In the genomic region with DNA sequence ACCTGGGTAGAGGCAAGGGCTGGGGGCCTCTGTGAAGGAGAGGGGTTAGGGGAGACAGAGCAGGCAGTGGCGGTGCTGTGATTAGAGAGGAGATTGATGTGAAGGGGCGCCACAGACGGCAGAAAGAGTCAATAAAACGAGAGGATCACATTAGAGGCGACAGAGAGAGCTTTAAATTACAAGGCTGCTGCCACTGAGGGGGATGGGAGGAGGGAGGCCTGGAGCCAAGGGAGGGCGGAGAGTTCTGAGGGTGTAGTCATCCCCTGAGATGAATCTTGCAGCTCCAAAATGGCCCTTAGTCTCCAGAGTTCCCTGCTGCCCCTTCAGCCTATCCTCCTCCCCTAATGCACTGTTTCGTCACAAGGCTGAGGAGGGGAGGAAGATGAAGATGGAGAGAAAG, we compare ENCODE assay signal across 10 cellular contexts. TPM values are rescaled to one million over a fixed set of nuclear protein-coding genes. Genes with fewer than 3 reads are reported as not detected.
DNase-seq lines count a peak whose midpoint lies in the region; ATAC-seq and TF ChIP-seq lines count a peak whose summit lies in the region.
"Had no signal": no experiment of that assay in that cellular context is flagged by ENCODE, and none has a peak within 500 bp of the region (broad histone marks: within the 10 kb centered on the region; RNA-seq: fewer than 3 reads in every experiment).

No MANE protein-coding gene starts in this region.

- H3K9me3 ChIP-seq in IMR-90 (ENCODE audit: control insufficient read depth, insufficient read depth, low read length), result no peaks in the 10 kb centered on the region
- H3K9me3 ChIP-seq in RWPE2 (ENCODE audit: severe bottlenecking), result no peaks in the 10 kb centered on the region

- no peak overlapping the region for H3K4ac ChIP-seq in IMR-90 (ENCODE audit: low read depth, low read length)

- H3K9me3 Mint-ChIP-seq in stimulated activated naive B cell treated with anti-CD40 and anti-IgM and Interleukin-4, amounts not matched to agents 10 μg/mL and 1 μg/mL and 100 μg/mL, for 72 hours, result no peaks in the 10 kb centered on the region

- H4K91ac ChIP-seq in IMR-90 (ENCODE audit: insufficient read depth, low read depth, low read length), result no peak overlapping the region

- TF ChIP-seq CTCF in IMR-90 (conservative IDR thresholded peaks at IDR 0.05; ENCODE audit: low read depth, low read length) (no peak), RWPE2 (IDR thresholded peaks at IDR 0.05; ENCODE audit: poor library complexity, severe bottlenecking) (no peak)

- no peak for TF ChIP-seq RAD21 in IMR-90 (IDR thresholded peaks at IDR 0.05; ENCODE audit: low read length)

- H2AK9ac ChIP-seq in IMR-90 (replicated peaks; ENCODE audit: low read depth, low read length, poor library complexity), result peak overlapping the region; percentile 61

- H4K5ac ChIP-seq in IMR-90 (ENCODE audit: low read depth, low read length), result no peak overlapping the region; the same call in 1 of the 2 replicates

- H2AFZ ChIP-seq in IMR-90 (replicated peaks; ENCODE audit: low read length, poor library complexity), result peak overlapping the region; percentile 69

- H3K4me1 Mint-ChIP-seq in stimulated activated naive B cell treated with anti-CD40 and anti-IgM and Interleukin-4, amounts not matched to agents 10 μg/mL and 1 μg/mL and 100 μg/mL, for 72 hours, result peaks cover 0 to 4% of the 10 kb centered on the region in 2 donors

- H3K18ac ChIP-seq in IMR-90 (ENCODE audit: low read depth, low read length), result no peak overlapping the region

- no peak overlapping the region for H3K4me2 ChIP-seq in IMR-90 (ENCODE audit: low read depth, low read length)

- H3K23ac ChIP-seq in IMR-90 (ENCODE audit: low read depth, low read length), result peak overlapping the region; percentile 46; the same call in 1 of the 2 replicates

- H3K9me1 ChIP-seq in IMR-90 (ENCODE audit: insufficient read depth, low read length), result no peaks in the 10 kb centered on the region

- ATAC-seq in IMR-90 (ENCODE audit: low read depth) (peak; percentile 86), RWPE2 (ENCODE audit: low read depth) (0 out of 3 replicates have a peak, but pooled peaks have one; percentile 32)
- no peak for ATAC-seq in stimulated activated naive B cell treated with anti-CD40 and anti-IgM and Interleukin-4, amounts not matched to agents 10 μg/mL and 1 μg/mL and 100 μg/mL, for 72 hours (replicated peaks)

- dilution Hi-C loops in IMR-90 (cut with HindIII; ENCODE audit: low sequenced_read_pairs, unreplicated experiment), result no loop called here

- H2AK5ac ChIP-seq in IMR-90 (ENCODE audit: low read depth, low read length), result no peak overlapping the region

- H3K4me1 ChIP-seq in IMR-90 (ENCODE audit: control insufficient read depth, insufficient read depth, low read length), result peaks cover 6% of the 10 kb centered on the region
- no peaks in the 10 kb centered on the region for H3K4me1 ChIP-seq in RWPE2 (ENCODE audit: insufficient read depth, poor library complexity, severe bottlenecking)

- no peak overlapping the region for H2BK5ac ChIP-seq in IMR-90 (ENCODE audit: low read depth, low read length, poor library complexity, severe bottlenecking)

- WGBS in IMR-90 (ENCODE audit: extremely low coverage in 2 of 2, insufficient read length in 1 of 2), 2 experiments, result 0% methylated on average over 3 of the region's 7 CpGs; no CpG with 5 or more reads in 1 of the 2 experiments

- no peak overlapping the region for H3K27ac Mint-ChIP-seq in stimulated activated naive B cell treated with anti-CD40 and anti-IgM and Interleukin-4, amounts not matched to agents 10 μg/mL and 1 μg/mL and 100 μg/mL, for 72 hours

- H3K4me3 ChIP-seq in IMR-90 (ENCODE audit: insufficient read depth, low read depth, low read length) (no peak overlapping the region), RWPE2 (ENCODE audit: severe bottlenecking) (no peak overlapping the region)
- H3K4me3 ChIP-seq: lung had no signal

- BruUV-seq in IMR-90 (replicated peaks; lab: Mats Ljungman, UMichigan), result no TSS peak

- no peak overlapping the region for H2BK120ac ChIP-seq in IMR-90 (ENCODE audit: low read depth, low read length)

- no peak overlapping the region for H3K9ac ChIP-seq in IMR-90 (ENCODE audit: low read depth, low read length)

- H3K27ac ChIP-seq in IMR-90 (ENCODE audit: insufficient read depth, low read length), result no peak overlapping the region
- no peak overlapping the region for H3K27ac ChIP-seq in RWPE2 (ENCODE audit: poor library complexity, severe bottlenecking)

- intact Hi-C loops in IMR-90 (cut with micrococcal nuclease), result no loop called here
- intact Hi-C loops in head of caudate nucleus (cut with DNase I), result no loop called here

- CTCF ChIA-PET in IMR-90 (lab: Yijun Ruan, JAX), result interaction anchor here (0.6 kb wide), 1 partner anchor 49 kb away, joined by 3 read pairs; no protein-coding TSS in a partner anchor

- H3K4me3 Mint-ChIP-seq in stimulated activated naive B cell treated with anti-CD40 and anti-IgM and Interleukin-4, amounts not matched to agents 10 μg/mL and 1 μg/mL and 100 μg/mL, for 72 hours, result no peak overlapping the region

- no peak overlapping the region for H2BK15ac ChIP-seq in IMR-90 (ENCODE audit: low read depth, low read length)

- H3K79me1 ChIP-seq in IMR-90 (ENCODE audit: low read depth in 1 of 2, low read length in 2 of 2), result no peaks in the 10 kb centered on the region

- POLR2A ChIA-PET in IMR-90 (lab: Charles Lee; ENCODE audit: unreplicated experiment), result no interaction called here

- H4K8ac ChIP-seq in IMR-90 (ENCODE audit: low read depth in 2 of 2, low read length in 2 of 2), result peak overlapping the region in 1 of 2 experiments; percentile 39; a peak in 2 of 4 replicates

- no peaks in the 10 kb centered on the region for H3K36me3 ChIP-seq in IMR-90 (ENCODE audit: control insufficient read depth, insufficient read depth, low read length)
- no peaks in the 10 kb centered on the region for H3K36me3 ChIP-seq in RWPE2 (ENCODE audit: low read depth)

- in situ Hi-C loops in IMR-90 (cut with MboI; ENCODE audit: low sequenced_read_pairs), result no loop called here

- H3K27me3 ChIP-seq in IMR-90 (ENCODE audit: control insufficient read depth, insufficient read depth, low read length) (no peaks in the 10 kb centered on the region), RWPE2 (ENCODE audit: insufficient read depth, poor library complexity, severe bottlenecking) (no peaks in the 10 kb centered on the region)

- peaks cover 0 to 2% of the 10 kb centered on the region in 2 donors for H3K36me3 Mint-ChIP-seq in stimulated activated naive B cell treated with anti-CD40 and anti-IgM and Interleukin-4, amounts not matched to agents 10 μg/mL and 1 μg/mL and 100 μg/mL, for 72 hours

- no peak overlapping the region; the same call in 1 of the 2 replicates for H3K14ac ChIP-seq in IMR-90 (replicated peaks; ENCODE audit: low read depth, low read length)

- DNase-seq in IMR-90, result peak; percentile 31
- DNase-seq in RWPE2 (ENCODE audit: low spot score), result no peak
- DNase-seq in head of caudate nucleus, result peak in 32 of 42 donors; percentile 45 to 83 (median 65)
- DNase-seq in pons (ENCODE audit: low spot score), result peak; percentile 59
- no peak for DNase-seq in NOMO-1 treated with DMSO at 0.1 percent for 48 hours (lab: John Stamatoyannopoulos, UW; ENCODE audit: unreplicated experiment)
- no peak for DNase-seq in stimulated activated naive B cell treated with anti-CD40 and anti-IgM and Interleukin-4, amounts not matched to agents 10 μg/mL and 1 μg/mL and 100 μg/mL, for 72 hours
- DNase-seq in activated effector memory CD4-positive, alpha-beta T cell treated with Interleukin-2 at 50 U/mL for 16 hours, result no peak
- no peak for DNase-seq in NCI-H1105 treated with DMSO at 0.1 percent for 48 hours (lab: John Stamatoyannopoulos, UW)
- DNase-seq: cortex of kidney had no signal

- no peak for TF ChIP-seq POLR2A in IMR-90 (IDR thresholded peaks at IDR 0.05; ENCODE audit: low read depth, low read length)

- H3K56ac ChIP-seq in IMR-90 (ENCODE audit: extremely low read depth, insufficient read depth, low read length), result no peak overlapping the region

- H2BK20ac ChIP-seq in IMR-90 (ENCODE audit: low read depth, low read length), result no peak overlapping the region

- H4K20me1 ChIP-seq in IMR-90 (ENCODE audit: insufficient read depth, low read length), result no peaks in the 10 kb centered on the region; the same call in 1 of the 2 replicates

- no peaks in the 10 kb centered on the region for H3K27me3 Mint-ChIP-seq in stimulated activated naive B cell treated with anti-CD40 and anti-IgM and Interleukin-4, amounts not matched to agents 10 μg/mL and 1 μg/mL and 100 μg/mL, for 72 hours

TF ChIP-seq in IMR-90, 13 proteins besides CTCF, POLR2A, EP300 and RAD21 (continues in another document):
- TF ChIP-seq, protein P1, sequence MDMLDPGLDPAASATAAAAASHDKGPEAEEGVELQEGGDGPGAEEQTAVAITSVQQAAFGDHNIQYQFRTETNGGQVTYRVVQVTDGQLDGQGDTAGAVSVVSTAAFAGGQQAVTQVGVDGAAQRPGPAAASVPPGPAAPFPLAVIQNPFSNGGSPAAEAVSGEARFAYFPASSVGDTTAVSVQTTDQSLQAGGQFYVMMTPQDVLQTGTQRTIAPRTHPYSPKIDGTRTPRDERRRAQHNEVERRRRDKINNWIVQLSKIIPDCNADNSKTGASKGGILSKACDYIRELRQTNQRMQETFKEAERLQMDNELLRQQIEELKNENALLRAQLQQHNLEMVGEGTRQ (IDR thresholded peaks at IDR 0.05; ENCODE audit: low read depth, low read length), result no peak
- TF ChIP-seq BHLHE40 (IDR thresholded peaks at IDR 0.05; ENCODE audit: low read depth, low read length), result no peak
- no peak for TF ChIP-seq FOS (IDR thresholded peaks at IDR 0.05; ENCODE audit: low read depth, low read length)
- TF ChIP-seq RFX5 (IDR thresholded peaks at IDR 0.05; ENCODE audit: low read depth, low read length), result no peak
- TF ChIP-seq RCOR1 (IDR thresholded peaks at IDR 0.05; ENCODE audit: insufficient replicate concordance, low read length), result no peak
- TF ChIP-seq MAFK (IDR thresholded peaks at IDR 0.05; ENCODE audit: low read depth, low read length), result no peak

RNA-seq across cellular contexts. Expression of a gene that starts 12.8 kb away (rescaled TPM):
- total RNA-seq in IMR-90 (2012; rRNA removed), result under 0.01 and 0.18 TPM in 2 replicates
- 0.53 and 0.67 TPM in 2 replicates for polyA plus RNA-seq in IMR-90 (2012; rRNA removed)
- 0.19 and 0.24 TPM in 2 replicates for polyA plus RNA-seq in IMR-90 (2012; cell fraction: cytosol; rRNA removed)
- 0.44 and 0.90 TPM in 2 replicates for polyA plus RNA-seq in IMR-90 (2012; cell fraction: nucleus; rRNA removed; ENCODE audit: low replicate concordance)

RNA-seq across cellular contexts. Expression of a gene that starts 17.3 kb away (rescaled TPM):
- total RNA-seq in IMR-90 (2012; rRNA removed), result 5.0 and 5.8 TPM in 2 replicates
- 8.6 and 9.2 TPM in 2 replicates for polyA plus RNA-seq in IMR-90 (2012; rRNA removed)
- polyA plus RNA-seq in IMR-90 (2012; cell fraction: cytosol; rRNA removed), result 9.5 and 10.3 TPM in 2 replicates
- polyA plus RNA-seq in IMR-90 (2012; cell fraction: nucleus; rRNA removed; ENCODE audit: low replicate concordance), result 20.1 and 27.8 TPM in 2 replicates

RNA-seq across cellular contexts. Expression of a gene that starts 28.8 kb away (rescaled TPM):
- 2.2 and 2.9 TPM in 2 replicates for total RNA-seq in IMR-90 (2012; rRNA removed)
- polyA plus RNA-seq in IMR-90 (2012; rRNA removed), result 19.2 and 19.7 TPM in 2 replicates
- 4.7 and 6.1 TPM in 2 replicates for polyA plus RNA-seq in IMR-90 (2012; cell fraction: cytosol; rRNA removed)
- polyA plus RNA-seq in IMR-90 (2012; cell fraction: nucleus; rRNA removed; ENCODE audit: low replicate concordance), result 148 and 262 TPM in 2 replicates

RNA-seq across cellular contexts. Expression of a gene that starts 39.8 kb away (rescaled TPM):
- total RNA-seq in IMR-90 (2012; rRNA removed), result not detected in 2 replicates
- not detected in 2 replicates for polyA plus RNA-seq in IMR-90 (2012; rRNA removed)
- not detected in 2 replicates for polyA plus RNA-seq in IMR-90 (2012; cell fraction: cytosol; rRNA removed)
- not detected in 2 replicates for polyA plus RNA-seq in IMR-90 (2012; cell fraction: nucleus; rRNA removed; ENCODE audit: low replicate concordance)

Comparison
In these comparisons a context has a peak if more than half of its experiments do, and no peak if none do; other contexts are left out.
1. ATAC-seq: peak in IMR-90 (single experiment) and RWPE2 (single experiment); none in stimulated activated naive B cell treated with anti-CD40 and anti-IgM and Interleukin-4, amounts not matched to agents 10 μg/mL and 1 μg/mL and 100 μg/mL, for 72 hours (0 of 2).
2. DNase-seq: peak in IMR-90 (single experiment), head of caudate nucleus (32 of 42) and pons (single experiment); none in RWPE2 (single experiment), NOMO-1 treated with DMSO at 0.1 percent for 48 hours (single experiment), stimulated activated naive B cell treated with anti-CD40 and anti-IgM and Interleukin-4, amounts not matched to agents 10 μg/mL and 1 μg/mL and 100 μg/mL, for 72 hours (single experiment), activated effector memory CD4-positive, alpha-beta T cell treated with Interleukin-2 at 50 U/mL for 16 hours (single experiment) and NCI-H1105 treated with DMSO at 0.1 percent for 48 hours (single experiment).